1 cellular context compared by ENCODE assay signal in genomic region chr11:129380413-129380812, GRCh38.
TF ChIP-seq lines count a peak whose summit lies in the region.

No MANE protein-coding gene starts in this region.

TF ChIP-seq in HEK293, 187 proteins besides CTCF, POLR2A, EP300 and RAD21 (continued from another document):
- TF ChIP-seq ZNF426 (tag by site-specific recombination; IDR thresholded peaks at IDR 0.05) (no peak), SP7 (tag by site-specific recombination; IDR thresholded peaks at IDR 0.05) (peak; percentile 47; the same call in 1 of the 2 replicates), FEZF1 (tag by site-specific recombination; IDR thresholded peaks at IDR 0.05) (peak; percentile 55; the same call in 1 of the 2 replicates), ZNF302 (tag by site-specific recombination; IDR thresholded peaks at IDR 0.05; ENCODE audit: low read depth) (no peak), PRDM6 (tag by site-specific recombination; IDR thresholded peaks at IDR 0.05) (peak; percentile 64; the same call in 1 of the 2 replicates), ZNF292 (tag by site-specific recombination; IDR thresholded peaks at IDR 0.05; ENCODE audit: borderline replicate concordance, low read depth) (no peak), KLF8 (tag by site-specific recombination; IDR thresholded peaks at IDR 0.05) (peak; percentile 22; the same call in 1 of the 2 replicates), ZNF704 (tag by site-specific recombination; IDR thresholded peaks at IDR 0.05) (no peak), PRDM10 (tag by site-specific recombination; IDR thresholded peaks at IDR 0.05) (no peak), ZNF366 (tag by site-specific recombination; conservative IDR thresholded peaks at IDR 0.05) (peak; percentile 37; the same call in 1 of the 2 replicates), ZNF548 (tag by site-specific recombination; IDR thresholded peaks at IDR 0.05) (no peak), ZFP3 (tag by site-specific recombination; IDR thresholded peaks at IDR 0.05; ENCODE audit: low read depth) (no peak), ZNF843 (tag by site-specific recombination; IDR thresholded peaks at IDR 0.05) (peak; percentile 58; the same call in 1 of the 2 replicates), ZXDB (tag by site-specific recombination; IDR thresholded peaks at IDR 0.05) (peak; percentile 52), ZNF510 (tag by site-specific recombination; IDR thresholded peaks at IDR 0.05; ENCODE audit: insufficient replicate concordance) (no peak), ZNF138 (tag by site-specific recombination; IDR thresholded peaks at IDR 0.05; ENCODE audit: borderline replicate concordance) (no peak), ZSCAN30 (tag by site-specific recombination; IDR thresholded peaks at IDR 0.05) (0 out of 2 replicates have a peak, but pooled peaks have one; percentile 45), ZNF2 (tag by site-specific recombination; IDR thresholded peaks at IDR 0.05) (no peak), REST (tag by site-specific recombination; IDR thresholded peaks at IDR 0.05) (no peak), ZNF16 (tag by site-specific recombination; IDR thresholded peaks at IDR 0.05; ENCODE audit: low read depth) (no peak), IKZF3 (tag by site-specific recombination; IDR thresholded peaks at IDR 0.05) (0 out of 2 replicates have a peak, but pooled peaks have one; percentile 33), ZNF629 (tag by site-specific recombination; IDR thresholded peaks at IDR 0.05) (0 out of 2 replicates have a peak, but pooled peaks have one; percentile 14)
